ENCODE assay signal across 12 cellular contexts in the genomic region with DNA sequence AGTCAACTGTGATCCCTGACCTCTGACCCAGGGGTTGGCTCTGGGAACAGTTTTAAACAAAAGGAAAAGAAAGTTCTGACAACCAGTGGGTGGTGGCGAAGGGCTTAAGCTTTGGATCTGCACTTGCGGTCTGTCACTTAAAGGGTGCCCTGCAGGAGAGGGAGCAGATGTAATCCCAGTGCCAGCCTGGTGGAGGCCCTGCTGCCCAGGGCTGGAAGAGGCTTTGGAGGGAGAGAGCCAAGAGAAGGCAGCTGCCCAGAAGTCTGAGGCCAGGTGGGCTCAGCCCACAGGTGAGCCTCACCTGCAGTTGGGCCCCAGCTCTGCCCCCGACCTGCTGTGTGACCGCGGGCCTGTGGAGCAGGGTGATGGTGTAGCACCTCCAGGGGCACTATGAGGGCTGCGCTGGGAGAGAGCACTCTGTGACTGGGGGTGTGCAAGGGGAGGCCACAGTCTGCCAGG. TPM values are rescaled to one million over a fixed set of nuclear protein-coding genes. Genes with fewer than 3 reads are reported as not detected.
DNase-seq lines count a peak whose midpoint lies in the region; ATAC-seq and TF ChIP-seq lines count a peak whose summit lies in the region.
"Had no signal": no experiment of that assay in that cellular context is flagged by ENCODE, and none has a peak within 500 bp of the region (broad histone marks: within the 10 kb centered on the region; RNA-seq: fewer than 3 reads in every experiment).

No MANE protein-coding gene starts in this region.

- TF ChIP-seq CTCF in AG04449 (IDR thresholded peaks at IDR 0.05; ENCODE audit: insufficient read depth, low read length, missing control alignments) (peak; percentile 1), GM12874 (IDR thresholded peaks at IDR 0.05; ENCODE audit: insufficient read depth, low read depth, low read length) (0 out of 2 replicates have a peak, but pooled peaks have one; percentile 22)

- H3K27ac Mint-ChIP-seq in activated naive CD8-positive, alpha-beta T cell treated with anti-CD3 and anti-CD28 coated beads, Interleukin-2, amount 10 ng/mL, durations not matched to agents 7 days and 5 days: peak overlapping the region; percentile 91

- no peak overlapping the region for H3K4me3 ChIP-seq in AG04449 (ENCODE audit: low read depth, low read length)

- POLR2A ChIA-PET in AG04449 (lab: Yijun Ruan, JAX): interaction anchor here (0.6 kb wide), 1 partner anchor 11 kb away, joined by 3 read pairs; no protein-coding TSS in a partner anchor
- POLR2A ChIA-PET in activated naive CD8-positive, alpha-beta T cell treated with anti-CD3 and anti-CD28 coated beads, Interleukin-2, amount 10 ng/mL, durations not matched to agents 7 days and 5 days (lab: Charles Lee): interaction anchor here (0.9 to 8.2 kb wide), 2 partner anchors 10 to 16 kb away, joined by 4 to 150 read pairs; a partner anchor contains a TSS

- H3K36me3 Mint-ChIP-seq in activated naive CD8-positive, alpha-beta T cell treated with anti-CD3 and anti-CD28 coated beads, Interleukin-2, amount 10 ng/mL, durations not matched to agents 7 days and 5 days: peaks cover 7% of the 10 kb centered on the region

- H3K27me3 Mint-ChIP-seq in activated naive CD8-positive, alpha-beta T cell treated with anti-CD3 and anti-CD28 coated beads, Interleukin-2, amount 10 ng/mL, durations not matched to agents 7 days and 5 days: no peaks in the 10 kb centered on the region

- H3K4me3 Mint-ChIP-seq in activated naive CD8-positive, alpha-beta T cell treated with anti-CD3 and anti-CD28 coated beads, Interleukin-2, amount 10 ng/mL, durations not matched to agents 7 days and 5 days: peak overlapping the region; percentile 18

- no peaks in the 10 kb centered on the region for H3K9me3 Mint-ChIP-seq in activated naive CD8-positive, alpha-beta T cell treated with anti-CD3 and anti-CD28 coated beads, Interleukin-2, amount 10 ng/mL, durations not matched to agents 7 days and 5 days

- DNase-seq in AG04449 (ENCODE audit: low read depth, low spot score) (no peak), left colon (no peak), NCI-H187 (lab: John Stamatoyannopoulos, UW) (no peak), RPMI8226 (no peak)
- DNase-seq in activated naive CD8-positive, alpha-beta T cell treated with anti-CD3 and anti-CD28 coated beads, Interleukin-2, amount 10 ng/mL, durations not matched to agents 7 days and 5 days: no peak
- DNase-seq: activated T-cell treated with anti-CD3 and anti-CD28 coated beads, Interleukin-2, amount 50 U/mL, for 48 hours; DND-41; NCI-H1436; SHP77 treated with DMSO at 0.1 percent for 48 hours had no signal

- ATAC-seq in activated naive CD8-positive, alpha-beta T cell treated with anti-CD3 and anti-CD28 coated beads, Interleukin-2, amount 10 ng/mL, durations not matched to agents 7 days and 5 days (ENCODE audit: low read depth): no peak
- ATAC-seq in left colon: peak; percentile 23
- ATAC-seq in GM19324 (IDR thresholded peaks at IDR 0.05; ENCODE audit: low FRiP score, unreplicated experiment): no peak
- ATAC-seq in HG03135 (IDR thresholded peaks at IDR 0.05; ENCODE audit: unreplicated experiment): no peak

- H3K4me1 Mint-ChIP-seq in activated naive CD8-positive, alpha-beta T cell treated with anti-CD3 and anti-CD28 coated beads, Interleukin-2, amount 10 ng/mL, durations not matched to agents 7 days and 5 days: peaks cover 51% of the 10 kb centered on the region

- intact Hi-C loops in left colon (cut with DNase I, micrococcal nuclease): no loop called here

- CTCF ChIA-PET in AG04449 (lab: Yijun Ruan, JAX): interaction anchor here (1.0 to 3.3 kb wide), 4 partner anchors 10 to 28 kb away, joined by 3 to 17 read pairs (median 8); no protein-coding TSS in a partner anchor

RNA-seq across cellular contexts. Expression of a gene that starts 19.1 kb away (rescaled TPM):
- total RNA-seq in activated naive CD8-positive, alpha-beta T cell treated with anti-CD3 and anti-CD28 coated beads, Interleukin-2, amount 10 ng/mL, durations not matched to agents 7 days and 5 days: 10 to 100 TPM; 40.7 to 44.5 TPM
- total RNA-seq in left colon: 10 to 100 TPM; 22.9 to 27.1 TPM

RNA-seq across cellular contexts. Expression of a gene that starts 55.9 kb away (rescaled TPM):
- 1 to 10 TPM; 2.9 to 3.8 TPM for total RNA-seq in activated naive CD8-positive, alpha-beta T cell treated with anti-CD3 and anti-CD28 coated beads, Interleukin-2, amount 10 ng/mL, durations not matched to agents 7 days and 5 days
- total RNA-seq in left colon: 10 to 100 TPM; 27.9 to 39.1 TPM

Comparison
In these comparisons a context has a peak if more than half of its experiments do, and no peak if none do; other contexts are left out.
1. RNA of a gene that starts 55.9 kb away (total RNA-seq): 27.9 to 39.1 TPM in left colon; 2.9 to 3.8 TPM in activated naive CD8-positive, alpha-beta T cell treated with anti-CD3 and anti-CD28 coated beads, Interleukin-2, amount 10 ng/mL, durations not matched to agents 7 days and 5 days; every median in the first group is over 4 times any median in the second.